24 cellular contexts compared by ENCODE assay signal in the genomic region with DNA sequence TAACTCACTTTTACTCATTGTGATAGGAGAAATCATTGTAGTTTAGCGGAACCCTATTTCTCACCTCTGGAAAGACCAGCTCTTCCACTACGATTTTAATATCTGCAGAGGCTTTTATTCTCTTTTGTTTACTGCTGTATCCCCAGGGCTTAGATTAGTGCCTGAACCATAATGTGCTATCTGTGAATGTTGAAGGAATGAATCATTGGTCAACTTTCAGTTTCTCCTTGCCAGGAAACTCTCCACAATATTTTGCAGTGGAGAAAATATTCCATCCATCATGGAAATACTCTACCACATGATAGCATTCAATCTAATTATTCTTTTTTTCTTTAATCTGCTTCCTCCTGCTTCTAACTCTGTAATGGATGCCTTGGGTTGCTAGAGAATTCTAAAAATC.
DNase-seq lines count a peak whose midpoint lies in the region; ATAC-seq and TF ChIP-seq lines count a peak whose summit lies in the region.
"Had no signal": no experiment of that assay in that cellular context is flagged by ENCODE, and none has a peak within 500 bp of the region (broad histone marks: within the 10 kb centered on the region; RNA-seq: fewer than 3 reads in every experiment).

No MANE protein-coding gene starts in this region.

- H3K36me3 ChIP-seq in heart right ventricle: no peaks in the 10 kb centered on the region
- H3K36me3 ChIP-seq: HAP-1, upper lobe of left lung had no signal

- H3K9me3 ChIP-seq in heart right ventricle: peaks cover 0 to 6% (median 0%) of the 10 kb centered on the region in 11 donors
- H3K9me3 ChIP-seq: upper lobe of left lung had no signal

- no peak for ATAC-seq in GM18868 (IDR thresholded peaks at IDR 0.05; ENCODE audit: unreplicated experiment)
- ATAC-seq in heart right ventricle: no peak
- ATAC-seq: activated CD4-positive, CD25-positive, alpha-beta regulatory T cell treated with anti-CD3 and anti-CD28 coated beads, Interleukin-2, amount 50 U/mL, for 24 hours; esophagus mucosa; natural killer cell; stimulated activated naive CD8-positive, alpha-beta T cell treated with anti-CD3 and anti-CD28 coated beads, Interleukin-15, amount 100 ng/mL, for 72 hours had no signal

- H3K27me3 ChIP-seq in heart right ventricle: no peaks in the 10 kb centered on the region
- H3K27me3 ChIP-seq: upper lobe of left lung had no signal

- H3K27ac ChIP-seq in heart right ventricle: no peak overlapping the region
- H3K27ac ChIP-seq: upper lobe of left lung had no signal

- TF ChIP-seq CTCF in fibroblast of mammary gland (conservative IDR thresholded peaks at IDR 0.05; ENCODE audit: control insufficient read depth, insufficient read depth, low read depth, low read length) (no peak), heart right ventricle (IDR thresholded peaks at IDR 0.05) (no peak)

- DNase-seq in HPDE6-E6E7 (ENCODE audit: extremely low spot score): peak; percentile 23
- DNase-seq in amniotic epithelial cell (ENCODE audit: low read depth): peak; percentile 88
- peak; percentile 23 for DNase-seq in fibroblast of mammary gland (ENCODE audit: low read depth)
- peak; percentile 14 for DNase-seq in skeletal muscle cell (ENCODE audit: low read depth)
- no peak for DNase-seq in ureter (ENCODE audit: low spot score)
- no peak for DNase-seq in heart right ventricle
- DNase-seq: activated CD4-positive, alpha-beta memory T cell treated with anti-CD3 and anti-CD28 coated beads, Interleukin-2, amount 10 ng/mL, durations not matched to agents 7 days and 5 days; activated effector memory CD4-positive, alpha-beta T cell treated with anti-CD3 and anti-CD28 coated beads, Interleukin-2, amount 50 U/mL, for 16 hours; activated T-cell treated with anti-CD3 and anti-CD28 coated beads for 4 hours; CD4-positive, CD25-positive, alpha-beta regulatory T cell; DMS 273 treated with DMSO at 0.1 percent for 48 hours; midbrain; natural killer cell; NCI-H1694 treated with DMSO at 0.1 percent for 48 hours; NCI-H526 treated with DMSO at 0.1 percent for 48 hours; retina; stimulated activated CD4-positive, alpha-beta T cell treated with anti-CD3 and anti-CD28 coated beads, Interleukin-12 subunit alpha, Interleukin-12 subunit beta, amount 100 ng/mL, for 4 hours; stimulated activated CD4-positive, alpha-beta T cell treated with anti-CD3 and anti-CD28 coated beads, Interleukin-4, amount 100 ng/mL, for 4 hours; stimulated activated naive CD8-positive, alpha-beta T cell treated with anti-CD3 and anti-CD28 coated beads, Interleukin-15, amount 100 ng/mL, for 72 hours; upper lobe of left lung had no signal

- H3K4me1 ChIP-seq in heart right ventricle: no peaks in the 10 kb centered on the region
- H3K4me1 ChIP-seq: HAP-1, upper lobe of left lung had no signal

- H3K4me3 ChIP-seq in fibroblast of mammary gland (ENCODE audit: control insufficient read depth, low read depth, low read length) (no peak overlapping the region), skeletal muscle cell (ENCODE audit: low read depth, low read length) (no peak overlapping the region), heart right ventricle (no peak overlapping the region)
- H3K4me3 ChIP-seq: HAP-1, upper lobe of left lung had no signal

- intact Hi-C loops in heart right ventricle (cut with DNase I): no loop called here

- 58 to 61% methylated on average over 2 of the region's 2 CpGs for WGBS in heart right ventricle, 2 donors

Comparison
In these comparisons a context has a peak if more than half of its experiments do, and no peak if none do; other contexts are left out.
1. DNase-seq: peak in HPDE6-E6E7 (single experiment), amniotic epithelial cell (single experiment), fibroblast of mammary gland (single experiment) and skeletal muscle cell (single experiment); none in ureter (single experiment) and heart right ventricle (0 of 2).